9 cellular contexts compared by ENCODE assay signal in the genomic region with DNA sequence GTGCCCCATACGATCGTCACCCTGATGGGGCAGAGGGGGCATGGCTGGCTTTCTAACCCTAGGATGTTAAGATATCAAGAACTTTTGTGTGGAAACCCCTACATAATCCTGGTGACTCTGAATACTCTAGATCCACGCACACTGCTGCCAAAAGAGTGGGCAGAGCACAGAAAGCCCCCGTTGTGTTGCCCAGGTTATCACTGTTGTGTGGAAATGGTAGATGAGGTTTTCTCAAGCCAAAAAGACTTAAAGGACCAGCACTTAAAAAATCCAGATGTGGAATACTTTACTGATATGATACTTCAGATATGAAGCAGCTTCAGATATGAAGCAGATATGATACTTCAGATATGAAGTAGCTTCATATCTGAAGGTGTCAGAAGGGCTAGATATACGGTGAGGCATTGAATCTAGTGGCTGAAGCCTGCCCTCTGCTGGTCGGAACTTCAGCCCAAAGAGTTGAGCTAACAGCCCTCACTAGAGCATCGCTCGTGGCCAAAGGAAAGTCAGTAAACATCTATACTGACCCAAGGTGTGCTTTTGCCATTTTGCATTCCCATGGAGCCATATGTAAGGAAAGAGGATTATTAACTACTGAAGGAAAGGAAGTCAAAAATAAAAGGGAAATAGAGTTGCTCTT.
DNase-seq lines count a peak whose midpoint lies in the region; ATAC-seq and TF ChIP-seq lines count a peak whose summit lies in the region.
"Had no signal": no experiment of that assay in that cellular context is flagged by ENCODE, and none has a peak within 500 bp of the region (broad histone marks: within the 10 kb centered on the region; RNA-seq: fewer than 3 reads in every experiment).

No MANE protein-coding gene starts in this region.

- in situ Hi-C loops in HAP-1 (cut with MboI; ENCODE audit: low sequenced_read_pairs) = no loop called here

- no peak overlapping the region for H3K9ac ChIP-seq in colonic mucosa (ENCODE audit: low read depth in 2 of 2, low read length in 2 of 2)

- no peak overlapping the region for H3K27ac ChIP-seq in CD4-positive, CD25-positive, alpha-beta regulatory T cell (ENCODE audit: insufficient read depth, low read length, poor library complexity, severe bottlenecking)
- H3K27ac ChIP-seq in stomach = no peak overlapping the region
- H3K27ac ChIP-seq in colonic mucosa = no peak overlapping the region

- no peaks in the 10 kb centered on the region for H3K27me3 ChIP-seq in CD4-positive, CD25-positive, alpha-beta regulatory T cell (ENCODE audit: control insufficient read depth, insufficient read depth, low read length)
- H3K27me3 ChIP-seq in stomach (no peaks in the 10 kb centered on the region), colonic mucosa (no peaks in the 10 kb centered on the region), HAP-1 (ENCODE audit: low read depth) (no peaks in the 10 kb centered on the region)

- no peak overlapping the region for H3K27ac Mint-ChIP-seq in CD4-positive, CD25-positive, alpha-beta regulatory T cell
- peak overlapping the region; percentile 68 for H3K27ac Mint-ChIP-seq in memory B cell

- peak in 1 of 3 donors; percentile 2 for DNase-seq in CD4-positive, CD25-positive, alpha-beta regulatory T cell
- DNase-seq in HT1080 (ENCODE audit: low read depth) (peak; percentile 2), memory B cell (ENCODE audit: low spot score in 2 of 2) (no peak), NCI-H2081 treated with DMSO at 0.1 percent for 48 hours (lab: John Stamatoyannopoulos, UW) (no peak), stomach (no peak), colonic mucosa (no peak), HAP-1 (ENCODE audit: low spot score in 2 of 2) (no peak)
- peak; percentile 63 for DNase-seq in activated naive CD4-positive, alpha-beta T cell treated with Interleukin-2 at 50 U/mL for 16 hours
- DNase-seq: NCI-H2227 treated with DMSO at 0.1 percent for 48 hours had no signal

- WGBS in stomach, 5 donors = 55 to 70% (median 56%) methylated on average over 7 to 8 of the region's 8 CpGs; no CpG with 5 or more reads in 2 of the 5 donors

- H3K36me3 ChIP-seq in CD4-positive, CD25-positive, alpha-beta regulatory T cell (ENCODE audit: control insufficient read depth, insufficient read depth, low read length) = peaks cover 20% of the 10 kb centered on the region
- peaks cover 0 to 36% (median 0%) of the 10 kb centered on the region in 4 donors for H3K36me3 ChIP-seq in stomach
- H3K36me3 ChIP-seq in colonic mucosa = no peaks in the 10 kb centered on the region
- no peaks in the 10 kb centered on the region for H3K36me3 ChIP-seq in HAP-1 (replicated peaks)

- no peak for TF ChIP-seq POLR2A in stomach (IDR thresholded peaks at IDR 0.05)

- TF ChIP-seq CTCF in stomach (IDR thresholded peaks at IDR 0.05) = peak in 1 of 7 experiments; percentile 37
- TF ChIP-seq CTCF in colonic mucosa (IDR thresholded peaks at IDR 0.05) = no peak

- no peak overlapping the region for H3K4me3 Mint-ChIP-seq in CD4-positive, CD25-positive, alpha-beta regulatory T cell
- no peak overlapping the region for H3K4me3 Mint-ChIP-seq in memory B cell

- no peak overlapping the region for H3K4me3 ChIP-seq in CD4-positive, CD25-positive, alpha-beta regulatory T cell (ENCODE audit: low read depth, low read length)
- H3K4me3 ChIP-seq in stomach (no peak overlapping the region), colonic mucosa (no peak overlapping the region), HAP-1 (no peak overlapping the region)

- no peaks in the 10 kb centered on the region for H3K27me3 Mint-ChIP-seq in CD4-positive, CD25-positive, alpha-beta regulatory T cell
- no peaks in the 10 kb centered on the region for H3K27me3 Mint-ChIP-seq in memory B cell

- ATAC-seq in CD4-positive, CD25-positive, alpha-beta regulatory T cell (ENCODE audit: low read depth in 2 of 2) = peak; percentile 50 to 71
- peak; percentile 71 for ATAC-seq in memory B cell (ENCODE audit: low read depth)

- H3K4me1 ChIP-seq in CD4-positive, CD25-positive, alpha-beta regulatory T cell (ENCODE audit: control insufficient read depth, insufficient read depth, low read length, poor library complexity, severe bottlenecking) = no peaks in the 10 kb centered on the region
- H3K4me1 ChIP-seq in stomach (peaks cover 0 to 7% (median 0%) of the 10 kb centered on the region in 4 donors), colonic mucosa (no peaks in the 10 kb centered on the region), HAP-1 (no peaks in the 10 kb centered on the region)

- no peaks in the 10 kb centered on the region for H3K9me3 ChIP-seq in CD4-positive, CD25-positive, alpha-beta regulatory T cell (ENCODE audit: control insufficient read depth in 2 of 2, low read length in 2 of 2)
- H3K9me3 ChIP-seq in stomach (no peaks in the 10 kb centered on the region), colonic mucosa (no peaks in the 10 kb centered on the region), HAP-1 (no peaks in the 10 kb centered on the region)

- H3K9me3 Mint-ChIP-seq in CD4-positive, CD25-positive, alpha-beta regulatory T cell = no peaks in the 10 kb centered on the region
- no peaks in the 10 kb centered on the region for H3K9me3 Mint-ChIP-seq in memory B cell

- no peak for TF ChIP-seq EP300 in stomach (IDR thresholded peaks at IDR 0.05)

- H3K4me1 Mint-ChIP-seq in CD4-positive, CD25-positive, alpha-beta regulatory T cell = peaks cover 0 to 13% (median 4%) of the 10 kb centered on the region in 4 donors
- peaks cover 11% of the 10 kb centered on the region for H3K4me1 Mint-ChIP-seq in memory B cell

- no peaks in the 10 kb centered on the region for H3K36me3 Mint-ChIP-seq in CD4-positive, CD25-positive, alpha-beta regulatory T cell
- peaks cover 25% of the 10 kb centered on the region for H3K36me3 Mint-ChIP-seq in memory B cell

- intact Hi-C loops in stomach (cut with DNase I; ENCODE audit: low total_unique reads) = no loop called here
- intact Hi-C loops in colonic mucosa (cut with DNase I) = no loop called here

Comparison
In these comparisons a context has a peak if more than half of its experiments do, and no peak if none do; other contexts are left out.
1. DNase-seq: peak in HT1080 (single experiment) and activated naive CD4-positive, alpha-beta T cell treated with Interleukin-2 at 50 U/mL for 16 hours (single experiment); none in memory B cell (0 of 2), NCI-H2081 treated with DMSO at 0.1 percent for 48 hours (single experiment), stomach (single experiment), colonic mucosa (single experiment) and HAP-1 (0 of 2).